ENCODE assay signal across 10 cellular contexts in genomic region chr2:28164280-28164801, GRCh38.
DNase-seq lines count a peak whose midpoint lies in the region; ATAC-seq and TF ChIP-seq lines count a peak whose summit lies in the region.
"Had no signal": no experiment of that assay in that cellular context is flagged by ENCODE, and none has a peak within 500 bp of the region (broad histone marks: within the 10 kb centered on the region; RNA-seq: fewer than 3 reads in every experiment).

No MANE protein-coding gene starts in this region.

- DNase-seq in activated T-cell treated with anti-CD3 and anti-CD28 coated beads, Interleukin-2, amount 50 U/mL, for 72 hours: no peak
- DNase-seq in activated T-cell treated with anti-CD3 and anti-CD28 coated beads, Interleukin-2, amount 50 U/mL, for 4 hours: no peak
- DNase-seq in epidermal melanocyte (ENCODE audit: insufficient read length, low spot score) (peak; percentile 38), mucosa of descending colon (peak in 2 of 3 donors; percentile 28 to 33), GM19240 (ENCODE audit: insufficient read length, low spot score) (no peak), RKO (ENCODE audit: low spot score) (no peak)
- DNase-seq in activated CD4-positive, CD25-positive, alpha-beta regulatory T cell (lab: John Stamatoyannopoulos, UW): no peak
- DNase-seq: NCI-H1436, SIG-M5 had no signal

- no peak overlapping the region for H3K4me3 Mint-ChIP-seq in activated T-cell treated with anti-CD3 and anti-CD28 coated beads, Interleukin-2, amount 50 U/mL, for 72 hours
- no peak overlapping the region for H3K4me3 Mint-ChIP-seq in activated T-cell treated with anti-CD3 and anti-CD28 coated beads, Interleukin-2, amount 50 U/mL, for 4 hours

- TF ChIP-seq CTCF in mucosa of descending colon (IDR thresholded peaks at IDR 0.05): no peak

- no peak for ATAC-seq in activated T-cell treated with anti-CD3 and anti-CD28 coated beads, Interleukin-2, amount 50 U/mL, for 72 hours (replicated peaks in 1 of 2)
- ATAC-seq in activated T-cell treated with anti-CD3 and anti-CD28 coated beads, Interleukin-2, amount 50 U/mL, for 4 hours: no peak
- peak; percentile 74 for ATAC-seq in mucosa of descending colon
- ATAC-seq in GM19328 (IDR thresholded peaks at IDR 0.05; ENCODE audit: unreplicated experiment): no peak

- H3K27ac Mint-ChIP-seq in activated T-cell treated with anti-CD3 and anti-CD28 coated beads, Interleukin-2, amount 50 U/mL, for 72 hours: peak overlapping the region; percentile 26

- peaks cover under 1 to 1% of the 10 kb centered on the region in 2 donors for H3K36me3 Mint-ChIP-seq in activated T-cell treated with anti-CD3 and anti-CD28 coated beads, Interleukin-2, amount 50 U/mL, for 72 hours (ENCODE audit: insufficient read depth in 2 of 2)
- peaks cover 12% of the 10 kb centered on the region for H3K36me3 Mint-ChIP-seq in activated T-cell treated with anti-CD3 and anti-CD28 coated beads, Interleukin-2, amount 50 U/mL, for 4 hours (ENCODE audit: insufficient read depth)

- no peaks in the 10 kb centered on the region for H3K4me1 Mint-ChIP-seq in activated T-cell treated with anti-CD3 and anti-CD28 coated beads, Interleukin-2, amount 50 U/mL, for 72 hours (ENCODE audit: low read depth)
- H3K4me1 Mint-ChIP-seq in activated T-cell treated with anti-CD3 and anti-CD28 coated beads, Interleukin-2, amount 50 U/mL, for 4 hours (ENCODE audit: low read depth): no peaks in the 10 kb centered on the region

- H3K27me3 Mint-ChIP-seq in activated T-cell treated with anti-CD3 and anti-CD28 coated beads, Interleukin-2, amount 50 U/mL, for 72 hours (ENCODE audit: low read depth): no peaks in the 10 kb centered on the region
- H3K27me3 Mint-ChIP-seq in activated T-cell treated with anti-CD3 and anti-CD28 coated beads, Interleukin-2, amount 50 U/mL, for 4 hours (ENCODE audit: low read depth): no peaks in the 10 kb centered on the region

- H3K4me1 ChIP-seq in mucosa of descending colon (ENCODE audit: low read depth): peaks cover 5% of the 10 kb centered on the region

- H3K9me3 Mint-ChIP-seq in activated T-cell treated with anti-CD3 and anti-CD28 coated beads, Interleukin-2, amount 50 U/mL, for 72 hours: no peaks in the 10 kb centered on the region
- H3K9me3 Mint-ChIP-seq in activated T-cell treated with anti-CD3 and anti-CD28 coated beads, Interleukin-2, amount 50 U/mL, for 4 hours: no peaks in the 10 kb centered on the region

- H3K4me3 ChIP-seq in mucosa of descending colon: no peak overlapping the region

- no peaks in the 10 kb centered on the region for H3K36me3 ChIP-seq in mucosa of descending colon (ENCODE audit: low read depth)

- no peaks in the 10 kb centered on the region for H3K9me3 ChIP-seq in mucosa of descending colon

- intact Hi-C loops in mucosa of descending colon (cut with DNase I, micrococcal nuclease): no loop called here

Comparison
In these comparisons a context has a peak if more than half of its experiments do, and no peak if none do; other contexts are left out.
1. DNase-seq: peak in epidermal melanocyte (single experiment) and mucosa of descending colon (2 of 3); none in activated T-cell treated with anti-CD3 and anti-CD28 coated beads, Interleukin-2, amount 50 U/mL, for 72 hours (0 of 2), activated T-cell treated with anti-CD3 and anti-CD28 coated beads, Interleukin-2, amount 50 U/mL, for 4 hours (single experiment), GM19240 (single experiment), RKO (single experiment) and activated CD4-positive, CD25-positive, alpha-beta regulatory T cell (0 of 4).